In genomic region chr1:72557446-72558049, GRCh38 we compare ENCODE assay signal across 11 cellular contexts.
A peak's percentile ranks its signal among the peaks of the same experiment; 100 is the strongest.
DNase-seq lines count a peak whose midpoint lies in the region; ATAC-seq and TF ChIP-seq lines count a peak whose summit lies in the region.
"Had no signal": no experiment of that assay in that cellular context is flagged by ENCODE, and none has a peak within 500 bp of the region (broad histone marks: within the 10 kb centered on the region; RNA-seq: fewer than 3 reads in every experiment).

No MANE protein-coding gene starts in this region.

- H2AFZ ChIP-seq in Loucy (ENCODE audit: low read length) = peak overlapping the region; percentile 82

- H3K36me3 Mint-ChIP-seq in neural crest cell (ENCODE audit: low read depth) = no peaks in the 10 kb centered on the region

- no peaks in the 10 kb centered on the region for H3K9me3 ChIP-seq in Loucy (ENCODE audit: insufficient read depth, low read depth, low read length)

- H4K20me1 ChIP-seq in Loucy (ENCODE audit: insufficient read depth, low read length, poor library complexity, severe bottlenecking) = no peaks in the 10 kb centered on the region

- H3K4me3 ChIP-seq in Loucy (ENCODE audit: low read length, poor library complexity, severe bottlenecking) (no peak overlapping the region), choroid plexus epithelial cell (ENCODE audit: low read depth, low read length) (no peak overlapping the region)
- H3K4me3 ChIP-seq: smooth muscle cell had no signal

- H3K27me3 Mint-ChIP-seq in neural crest cell (ENCODE audit: low read depth) = no peaks in the 10 kb centered on the region

- H3K4me1 Mint-ChIP-seq in neural crest cell = no peaks in the 10 kb centered on the region

- DNase-seq in ELF-1 (ENCODE audit: low read depth, low spot score) (peak; percentile 32), choroid plexus epithelial cell (ENCODE audit: low read depth) (peak; percentile 6), neural crest cell (ENCODE audit: low read depth, low spot score) (no peak), NCI-H446 treated with DMSO at 0.1 percent for 48 hours (lab: John Stamatoyannopoulos, UW) (no peak), activated T-cell treated with anti-CD3 and anti-CD28 coated beads for 4 hours (no peak)
- no peak for DNase-seq in activated T-cell treated with anti-CD3 and anti-CD28 coated beads, Interleukin-2, amount 50 U/mL, for 48 hours
- DNase-seq: activated effector memory CD4-positive, alpha-beta T cell treated with anti-CD3 and anti-CD28 coated beads, Interleukin-2, amount 50 U/mL, for 16 hours; hippocampal formation had no signal

- H3K9me2 ChIP-seq in Loucy (replicated peaks; ENCODE audit: low read depth, low read length) = no peaks in the 10 kb centered on the region

- H3K4me1 ChIP-seq in Loucy (ENCODE audit: insufficient read depth, low read length, poor library complexity, severe bottlenecking) = no peaks in the 10 kb centered on the region

- no peaks in the 10 kb centered on the region for H3F3A ChIP-seq in Loucy (ENCODE audit: low read depth)

- no peaks in the 10 kb centered on the region for H3K79me2 ChIP-seq in Loucy (ENCODE audit: insufficient read depth, low read length)

- H3K36me3 ChIP-seq in Loucy (ENCODE audit: insufficient read depth, low read length) = no peaks in the 10 kb centered on the region

- no peak for ATAC-seq in HG02678 (IDR thresholded peaks at IDR 0.05; ENCODE audit: unreplicated experiment)

- H3K27ac Mint-ChIP-seq in neural crest cell (ENCODE audit: unreplicated experiment) = no peak overlapping the region

- no peak overlapping the region for H3K9ac ChIP-seq in Loucy (ENCODE audit: low read depth, low read length, poor library complexity, severe bottlenecking)

- no peak overlapping the region for H3K4me3 Mint-ChIP-seq in neural crest cell

- TF ChIP-seq CTCF in Loucy (conservative IDR thresholded peaks at IDR 0.05; ENCODE audit: low read length) = peak; percentile 51
- peak; percentile 34 for TF ChIP-seq CTCF in choroid plexus epithelial cell (conservative IDR thresholded peaks at IDR 0.05; ENCODE audit: low read depth, low read length)
- TF ChIP-seq CTCF in neural crest cell (conservative IDR thresholded peaks at IDR 0.05) = peak; percentile 37

- H3K4me2 ChIP-seq in Loucy (ENCODE audit: low read depth, low read length, poor library complexity, severe bottlenecking) = no peak overlapping the region
- H3K4me2 ChIP-seq: smooth muscle cell had no signal

- H3K27me3 ChIP-seq in Loucy (ENCODE audit: insufficient read depth, low read length, poor library complexity, severe bottlenecking) = no peaks in the 10 kb centered on the region

- H3K9me3 Mint-ChIP-seq in neural crest cell = no peaks in the 10 kb centered on the region

Comparison
In these comparisons a context has a peak if more than half of its experiments do, and no peak if none do; other contexts are left out.
1. DNase-seq: peak in ELF-1 (single experiment) and choroid plexus epithelial cell (single experiment); none in neural crest cell (single experiment), NCI-H446 treated with DMSO at 0.1 percent for 48 hours (single experiment), activated T-cell treated with anti-CD3 and anti-CD28 coated beads for 4 hours (single experiment) and activated T-cell treated with anti-CD3 and anti-CD28 coated beads, Interleukin-2, amount 50 U/mL, for 48 hours (0 of 2).
2. Peak in every context shown above with its lines, with median percentiles within 50 percentile points of each other: CTCF ChIP-seq.